12 cellular contexts compared by ENCODE assay signal in the genomic region with DNA sequence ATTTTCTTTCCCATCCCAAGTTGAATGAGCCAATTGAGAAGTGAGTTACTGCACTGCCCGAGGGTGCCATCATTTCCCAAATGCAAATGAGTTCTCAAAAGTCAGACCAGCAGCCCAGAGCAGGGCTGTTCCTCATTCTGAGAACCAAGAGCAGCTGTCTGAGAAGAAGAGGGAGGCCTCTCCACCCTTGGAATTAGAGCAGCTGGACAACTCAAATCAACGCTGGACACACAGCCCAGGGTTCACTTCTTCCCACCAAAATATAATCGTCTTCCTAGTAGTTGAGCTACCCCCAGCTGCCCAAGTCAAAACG. TPM values are rescaled to one million over a fixed set of nuclear protein-coding genes. Genes with fewer than 3 reads are reported as not detected.
DNase-seq lines count a peak whose midpoint lies in the region; ATAC-seq and TF ChIP-seq lines count a peak whose summit lies in the region.
"Had no signal": no experiment of that assay in that cellular context is flagged by ENCODE, and none has a peak within 500 bp of the region (broad histone marks: within the 10 kb centered on the region; RNA-seq: fewer than 3 reads in every experiment).

No MANE protein-coding gene starts in this region.

- no peak overlapping the region for H3K4me3 ChIP-seq in right atrium auricular region
- no peak overlapping the region for H3K4me3 ChIP-seq in lower lobe of right lung
- H3K4me3 ChIP-seq in thymus (ENCODE audit: low read length), result no peak overlapping the region
- H3K4me3 ChIP-seq: GM23248 had no signal

- POLR2A ChIA-PET in T-cell (lab: Charles Lee), result no interaction called here
- POLR2A ChIA-PET in activated CD8-positive, alpha-beta T cell treated with anti-CD3 and anti-CD28 coated beads, Interleukin-2, amount 10 ng/mL, durations not matched to agents 7 days and 5 days (lab: Charles Lee), result interaction anchor here (1.2 kb wide), 1 partner anchor 74 kb away, joined by 3 read pairs; no protein-coding TSS in a partner anchor

- peak; percentile 30 for ATAC-seq in Right ventricle myocardium superior (ENCODE audit: poor library complexity)
- no peak for ATAC-seq in T-cell (replicated peaks in 1 of 4)
- ATAC-seq in lower lobe of right lung, result peak; percentile 35 to 49
- ATAC-seq in activated CD8-positive, alpha-beta T cell treated with anti-CD3 and anti-CD28 coated beads, Interleukin-2, amount 10 ng/mL, durations not matched to agents 7 days and 5 days, result no peak
- ATAC-seq: activated CD4-positive, alpha-beta T cell treated with anti-CD3 and anti-CD28 coated beads for 36 hours had no signal

- no peak overlapping the region for H3K4me3 Mint-ChIP-seq in T-cell
- H3K4me3 Mint-ChIP-seq in activated CD8-positive, alpha-beta T cell treated with anti-CD3 and anti-CD28 coated beads, Interleukin-2, amount 10 ng/mL, durations not matched to agents 7 days and 5 days, result no peak overlapping the region
- H3K4me3 Mint-ChIP-seq: activated CD4-positive, alpha-beta T cell treated with anti-CD3 and anti-CD28 coated beads for 36 hours; activated naive CD4-positive, alpha-beta T cell treated with anti-CD3 and anti-CD28 coated beads, Interleukin-2, amount 10 ng/mL, durations not matched to agents 7 days and 5 days had no signal

- peaks cover 0 to 26% of the 10 kb centered on the region in 2 donors for H3K4me1 ChIP-seq in right atrium auricular region
- peaks cover 37% of the 10 kb centered on the region for H3K4me1 ChIP-seq in lower lobe of right lung
- no peaks in the 10 kb centered on the region for H3K4me1 ChIP-seq in thymus (ENCODE audit: control insufficient read depth, insufficient read depth, low read length)

- H3K36me3 ChIP-seq in right atrium auricular region (no peaks in the 10 kb centered on the region), lower lobe of right lung (no peaks in the 10 kb centered on the region), thymus (ENCODE audit: control insufficient read depth, insufficient read depth) (no peaks in the 10 kb centered on the region)

- H3K27me3 Mint-ChIP-seq in T-cell, result peaks cover 0 to 3% of the 10 kb centered on the region in 2 donors
- H3K27me3 Mint-ChIP-seq in activated CD8-positive, alpha-beta T cell treated with anti-CD3 and anti-CD28 coated beads, Interleukin-2, amount 10 ng/mL, durations not matched to agents 7 days and 5 days (ENCODE audit: low read depth), result peaks cover 14% of the 10 kb centered on the region

- H3K27me3 ChIP-seq in right atrium auricular region (no peaks in the 10 kb centered on the region), lower lobe of right lung (ENCODE audit: low read depth) (peaks cover 17% of the 10 kb centered on the region), thymus (ENCODE audit: control insufficient read depth, insufficient read depth) (peaks cover 18% of the 10 kb centered on the region)

- H3K9me3 ChIP-seq in right atrium auricular region, result no peaks in the 10 kb centered on the region
- no peaks in the 10 kb centered on the region for H3K9me3 ChIP-seq in lower lobe of right lung
- no peaks in the 10 kb centered on the region for H3K9me3 ChIP-seq in thymus (ENCODE audit: control insufficient read depth)

- no peak for DNase-seq in Right ventricle myocardium superior
- no peak for DNase-seq in right atrium auricular region (ENCODE audit: low spot score)
- no peak for DNase-seq in T-cell
- DNase-seq in lower lobe of right lung, result no peak
- DNase-seq in GM03348 (ENCODE audit: low spot score), result no peak
- no peak for DNase-seq in activated CD8-positive, alpha-beta T cell treated with anti-CD3 and anti-CD28 coated beads, Interleukin-2, amount 10 ng/mL, durations not matched to agents 7 days and 5 days
- DNase-seq in T-helper 1 cell, result no peak
- DNase-seq: activated CD4-positive, alpha-beta T cell treated with anti-CD3 and anti-CD28 coated beads for 36 hours; activated naive CD4-positive, alpha-beta T cell treated with anti-CD3 and anti-CD28 coated beads, Interleukin-2, amount 10 ng/mL, durations not matched to agents 7 days and 5 days; stimulated activated CD4-positive, alpha-beta T cell treated with anti-CD3 and anti-CD28 coated beads, Interleukin-4, amount 100 ng/mL, for 24 hours had no signal

- WGBS in thymus, result 35% methylated on average over 4 of the region's 4 CpGs

- H3K27ac ChIP-seq in right atrium auricular region, result no peak overlapping the region
- peak overlapping the region; percentile 33 for H3K27ac ChIP-seq in lower lobe of right lung
- peak overlapping the region; percentile 33 for H3K27ac ChIP-seq in thymus (ENCODE audit: low read depth)
- H3K27ac ChIP-seq: GM23248 had no signal

- H3K27ac Mint-ChIP-seq in T-cell, result peak overlapping the region; percentile 17 to 64
- H3K27ac Mint-ChIP-seq in activated CD8-positive, alpha-beta T cell treated with anti-CD3 and anti-CD28 coated beads, Interleukin-2, amount 10 ng/mL, durations not matched to agents 7 days and 5 days, result no peak overlapping the region
- H3K27ac Mint-ChIP-seq: activated CD4-positive, alpha-beta T cell treated with anti-CD3 and anti-CD28 coated beads for 36 hours; activated naive CD4-positive, alpha-beta T cell treated with anti-CD3 and anti-CD28 coated beads, Interleukin-2, amount 10 ng/mL, durations not matched to agents 7 days and 5 days had no signal

- intact Hi-C loops in Right ventricle myocardium superior (cut with DNase I), result no loop called here
- intact Hi-C loops in lower lobe of right lung (cut with DNase I), result no loop called here

- H3K4me1 Mint-ChIP-seq in T-cell, result peaks cover 7 to 11% (median 9%) of the 10 kb centered on the region in 3 donors
- peaks cover 10% of the 10 kb centered on the region for H3K4me1 Mint-ChIP-seq in activated CD8-positive, alpha-beta T cell treated with anti-CD3 and anti-CD28 coated beads, Interleukin-2, amount 10 ng/mL, durations not matched to agents 7 days and 5 days (ENCODE audit: low read depth)

- CTCF ChIA-PET in T-cell (lab: Charles Lee), result interaction anchor here in 1 of 2 donors (1.1 kb wide), 1 partner anchor 36 kb away, joined by 6 read pairs; no protein-coding TSS in a partner anchor
- CTCF ChIA-PET in activated CD8-positive, alpha-beta T cell treated with anti-CD3 and anti-CD28 coated beads, Interleukin-2, amount 10 ng/mL, durations not matched to agents 7 days and 5 days (lab: Charles Lee), result interaction anchor here (1.3 kb wide), 1 partner anchor 175 kb away, joined by 3 read pairs; no protein-coding TSS in a partner anchor

- no peaks in the 10 kb centered on the region for H3K36me3 Mint-ChIP-seq in T-cell
- H3K36me3 Mint-ChIP-seq in activated CD8-positive, alpha-beta T cell treated with anti-CD3 and anti-CD28 coated beads, Interleukin-2, amount 10 ng/mL, durations not matched to agents 7 days and 5 days (ENCODE audit: low read depth), result no peaks in the 10 kb centered on the region
- H3K36me3 Mint-ChIP-seq: activated naive CD4-positive, alpha-beta T cell treated with anti-CD3 and anti-CD28 coated beads, Interleukin-2, amount 10 ng/mL, durations not matched to agents 7 days and 5 days had no signal

- TF ChIP-seq CTCF in right atrium auricular region (IDR thresholded peaks at IDR 0.05) (no peak), lower lobe of right lung (IDR thresholded peaks at IDR 0.05) (no peak)

- no peaks in the 10 kb centered on the region for H3K9me3 Mint-ChIP-seq in T-cell
- no peaks in the 10 kb centered on the region for H3K9me3 Mint-ChIP-seq in activated CD8-positive, alpha-beta T cell treated with anti-CD3 and anti-CD28 coated beads, Interleukin-2, amount 10 ng/mL, durations not matched to agents 7 days and 5 days (ENCODE audit: insufficient read depth)
- H3K9me3 Mint-ChIP-seq: activated naive CD4-positive, alpha-beta T cell treated with anti-CD3 and anti-CD28 coated beads, Interleukin-2, amount 10 ng/mL, durations not matched to agents 7 days and 5 days had no signal

RNA-seq across cellular contexts. Expression of a gene that starts 4.6 kb away (rescaled TPM):
- total RNA-seq in Right ventricle myocardium superior, result 10.3 TPM
- total RNA-seq in right atrium auricular region, result 10 to 100 TPM; 11.5 to 21.7 TPM
- total RNA-seq in T-cell, result 100 to 1,000 TPM in 4 of 5 donors, 10 to 100 TPM in 1; 99.2 to 181 (median 137) TPM
- total RNA-seq in lower lobe of right lung, result 78.2 TPM
- 19.8 TPM for polyA plus RNA-seq in thymus
- 100 to 1,000 TPM; 146 to 152 TPM for total RNA-seq in activated CD8-positive, alpha-beta T cell treated with anti-CD3 and anti-CD28 coated beads, Interleukin-2, amount 10 ng/mL, durations not matched to agents 7 days and 5 days

Comparison
In these comparisons a context has a peak if more than half of its experiments do, and no peak if none do; other contexts are left out.
1. ATAC-seq: peak in Right ventricle myocardium superior (single experiment) and lower lobe of right lung (2 of 2); none in T-cell (0 of 4) and activated CD8-positive, alpha-beta T cell treated with anti-CD3 and anti-CD28 coated beads, Interleukin-2, amount 10 ng/mL, durations not matched to agents 7 days and 5 days (single experiment).
2. H3K27ac ChIP-seq: peak in lower lobe of right lung (single experiment) and thymus (single experiment); none in right atrium auricular region (0 of 2).